Comparison of ENCODE assay signal across 20 cellular contexts in the genomic region with DNA sequence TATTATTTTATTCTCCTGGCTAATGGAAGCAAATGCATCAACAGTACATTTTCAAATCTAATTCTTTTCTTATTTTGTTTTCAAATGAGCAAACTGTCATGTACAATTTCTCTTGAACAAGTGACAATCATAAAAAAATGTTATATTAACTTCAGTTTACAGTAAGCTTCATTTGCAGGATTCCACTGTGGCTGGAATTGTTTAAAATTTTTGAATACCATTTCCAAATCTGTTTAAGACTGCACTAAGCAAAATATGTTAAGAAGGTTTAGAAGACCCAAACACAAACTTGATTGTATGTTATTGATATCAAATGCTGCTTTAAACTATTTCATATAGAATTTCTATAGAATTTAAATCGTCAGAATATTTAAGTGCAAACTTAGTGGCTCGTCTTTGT.
DNase-seq lines count a peak whose midpoint lies in the region; ATAC-seq, FAIRE-seq and TF ChIP-seq lines count a peak whose summit lies in the region.
"Had no signal": no experiment of that assay in that cellular context is flagged by ENCODE, and none has a peak within 500 bp of the region (broad histone marks: within the 10 kb centered on the region; RNA-seq: fewer than 3 reads in every experiment).

No MANE protein-coding gene starts in this region.

- CTCF ChIA-PET in IMR-90 (lab: Yijun Ruan, JAX) = no interaction called here

- H2BK120ac ChIP-seq in IMR-90 (ENCODE audit: low read depth, low read length) = no peak overlapping the region

- H2BK5ac ChIP-seq in IMR-90 (ENCODE audit: low read depth, low read length, poor library complexity, severe bottlenecking) = no peak overlapping the region

- no peak overlapping the region for H2BK20ac ChIP-seq in IMR-90 (ENCODE audit: low read depth, low read length)

- H2AFZ ChIP-seq in IMR-90 (replicated peaks; ENCODE audit: low read length, poor library complexity) = no peak overlapping the region

- H3K4me3 Mint-ChIP-seq in type B pancreatic cell = no peak overlapping the region
- no peak overlapping the region for H3K4me3 Mint-ChIP-seq in endodermal cell
- H3K4me3 Mint-ChIP-seq: CD4-positive, alpha-beta T cell; HFFc6; IgD-negative memory B cell had no signal

- peaks cover 2% of the 10 kb centered on the region; the same call in 1 of the 2 replicates for H3K4me1 ChIP-seq in IMR-90 (ENCODE audit: control insufficient read depth, insufficient read depth, low read length)
- no peaks in the 10 kb centered on the region for H3K4me1 ChIP-seq in adipocyte (ENCODE audit: control insufficient read depth, insufficient read depth, low read length)
- no peaks in the 10 kb centered on the region for H3K4me1 ChIP-seq in endodermal cell (ENCODE audit: control insufficient read depth, insufficient read depth, low read length)
- H3K4me1 ChIP-seq: A549, Caco-2 had no signal

- TF ChIP-seq CTCF in IMR-90 (conservative IDR thresholded peaks at IDR 0.05; ENCODE audit: low read depth, low read length) (no peak), type B pancreatic cell (conservative IDR thresholded peaks at IDR 0.05) (no peak), endodermal cell (conservative IDR thresholded peaks at IDR 0.05) (no peak)

- H3K27me3 ChIP-seq in IMR-90 (ENCODE audit: control insufficient read depth, insufficient read depth, low read length) = no peaks in the 10 kb centered on the region
- H3K27me3 ChIP-seq in adipocyte (replicated peaks; ENCODE audit: control insufficient read depth, insufficient read depth, low read length) = no peaks in the 10 kb centered on the region
- no peaks in the 10 kb centered on the region for H3K27me3 ChIP-seq in endodermal cell (ENCODE audit: control insufficient read depth, insufficient read depth, low read length, poor library complexity, severe bottlenecking)

- H4K20me1 ChIP-seq in IMR-90 (ENCODE audit: insufficient read depth, low read length) = no peaks in the 10 kb centered on the region

- peak; percentile 79 for FAIRE-seq in islet of Langerhans (lab: Jason Lieb, UNC)
- FAIRE-seq: D721Med, GM12892, HTR-8/SVneo had no signal

- WGBS in IMR-90 (ENCODE audit: extremely low coverage in 2 of 2, insufficient read length in 1 of 2), 2 experiments = no CpG with 5 or more reads among the region's 2 CpGs
- WGBS in endodermal cell (ENCODE audit: insufficient coverage in 1 of 2, insufficient read length in 1 of 2), 2 experiments = 100% methylated on average over 2 of the region's 2 CpGs; no CpG with 5 or more reads in 1 of the 2 experiments

- H3K18ac ChIP-seq in IMR-90 (ENCODE audit: low read depth, low read length) = no peak overlapping the region

- H3K9ac ChIP-seq in IMR-90 (ENCODE audit: low read depth, low read length) (no peak overlapping the region), adipocyte (ENCODE audit: low read length) (no peak overlapping the region), endodermal cell (ENCODE audit: extremely low read depth, low read length, poor library complexity, severe bottlenecking) (no peak overlapping the region)

- no peak for TF ChIP-seq RAD21 in IMR-90 (IDR thresholded peaks at IDR 0.05; ENCODE audit: low read length)

- H3K14ac ChIP-seq in IMR-90 (replicated peaks; ENCODE audit: low read depth, low read length) = no peak overlapping the region

- H3K36me3 Mint-ChIP-seq in type B pancreatic cell (no peaks in the 10 kb centered on the region), endodermal cell (ENCODE audit: low read depth) (no peaks in the 10 kb centered on the region)

- no peak overlapping the region for H3K56ac ChIP-seq in IMR-90 (ENCODE audit: extremely low read depth, insufficient read depth, low read length)

- H3K27ac Mint-ChIP-seq in type B pancreatic cell = no peak overlapping the region
- H3K27ac Mint-ChIP-seq in endodermal cell = no peak overlapping the region
- H3K27ac Mint-ChIP-seq: CD4-positive, alpha-beta T cell; HFFc6; IgD-negative memory B cell had no signal

- ATAC-seq in IMR-90 (ENCODE audit: low read depth) = peak; percentile 86
- ATAC-seq: A549, HCT116 had no signal

- H4K5ac ChIP-seq in IMR-90 (ENCODE audit: low read depth, low read length) = no peak overlapping the region

- peaks cover 4% of the 10 kb centered on the region; the same call in 1 of the 2 replicates for H3K9me1 ChIP-seq in IMR-90 (ENCODE audit: insufficient read depth, low read length)

- H4K8ac ChIP-seq in IMR-90 (ENCODE audit: low read depth in 2 of 2, low read length in 2 of 2) = no peak overlapping the region

- POLR2A ChIA-PET in IMR-90 (lab: Charles Lee; ENCODE audit: unreplicated experiment) = interaction anchor here (0.6 kb wide), 1 partner anchor 79 kb away, joined by 5 read pairs; no protein-coding TSS in a partner anchor

- H2AK9ac ChIP-seq in IMR-90 (replicated peaks; ENCODE audit: low read depth, low read length, poor library complexity) = no peak overlapping the region

- no peaks in the 10 kb centered on the region for H3K9me3 ChIP-seq in IMR-90 (ENCODE audit: control insufficient read depth, insufficient read depth, low read length)
- H3K9me3 ChIP-seq in adipocyte (ENCODE audit: control insufficient read depth, low read length) = no peaks in the 10 kb centered on the region
- H3K9me3 ChIP-seq in endodermal cell (ENCODE audit: control insufficient read depth, low read length) = no peaks in the 10 kb centered on the region
- H3K9me3 ChIP-seq: A549, Caco-2 had no signal

- H3K27me3 Mint-ChIP-seq in type B pancreatic cell (no peaks in the 10 kb centered on the region), endodermal cell (ENCODE audit: insufficient read depth) (no peaks in the 10 kb centered on the region)
- H3K27me3 Mint-ChIP-seq: CD4-positive, alpha-beta T cell; IgD-negative memory B cell had no signal

- intact Hi-C loops in IMR-90 (cut with micrococcal nuclease) = loop anchor here (5.0 kb wide), 1 partner anchor 143 kb away; no protein-coding TSS in a partner anchor

- no peaks in the 10 kb centered on the region for H3K9me3 Mint-ChIP-seq in type B pancreatic cell
- H3K9me3 Mint-ChIP-seq in endodermal cell = no peaks in the 10 kb centered on the region
- H3K9me3 Mint-ChIP-seq: CD4-positive, alpha-beta T cell; HFFc6; IgD-negative memory B cell had no signal

- no TSS peak for BruUV-seq in IMR-90 (replicated peaks; lab: Mats Ljungman, UMichigan)

- H3K79me1 ChIP-seq in IMR-90 (ENCODE audit: low read depth in 1 of 2, low read length in 2 of 2) = peaks cover 3 to 6% of the 10 kb centered on the region in 2 experiments; a peak in 1 of 4 replicates

- H3K4me2 ChIP-seq in IMR-90 (ENCODE audit: low read depth, low read length) = no peak overlapping the region
- H3K4me2 ChIP-seq: A549 had no signal

- H3K4me1 Mint-ChIP-seq in type B pancreatic cell (ENCODE audit: unreplicated experiment) (no peaks in the 10 kb centered on the region), endodermal cell (no peaks in the 10 kb centered on the region)

- H3K4me3 ChIP-seq in IMR-90 (ENCODE audit: insufficient read depth, low read depth, low read length) (no peak overlapping the region), adipocyte (ENCODE audit: low read length) (no peak overlapping the region), endodermal cell (ENCODE audit: low read length) (no peak overlapping the region)
- H3K4me3 ChIP-seq: A549 had no signal

- no peak overlapping the region for H2BK15ac ChIP-seq in IMR-90 (ENCODE audit: low read depth, low read length)

- dilution Hi-C loops in IMR-90 (cut with HindIII; ENCODE audit: low sequenced_read_pairs, unreplicated experiment) = no loop called here

- DNase-seq in IMR-90 (peak; percentile 6), adipocyte (ENCODE audit: low read depth) (peak; percentile 44), type B pancreatic cell (ENCODE audit: extremely low spot score, unreplicated experiment) (no peak), NCI-H69 (lab: John Stamatoyannopoulos, UW) (no peak), endodermal cell (no peak)
- DNase-seq: AML-193; Caco-2; CD4-positive, alpha-beta T cell; GDM1; GOT3; H7; HFFc6 had no signal

- H3K27ac ChIP-seq in IMR-90 (ENCODE audit: insufficient read depth, low read length) (peak overlapping the region; percentile 71; the same call in 1 of the 2 replicates), endodermal cell (ENCODE audit: low read depth, low read length) (no peak overlapping the region)
- H3K27ac ChIP-seq: A549, C4-2B had no signal

- no peak overlapping the region for H4K91ac ChIP-seq in IMR-90 (ENCODE audit: insufficient read depth, low read depth, low read length)

- no peak overlapping the region for H3K23ac ChIP-seq in IMR-90 (ENCODE audit: low read depth, low read length)

- TF ChIP-seq POLR2A in IMR-90 (IDR thresholded peaks at IDR 0.05; ENCODE audit: low read depth, low read length) = no peak

- in situ Hi-C loops in IMR-90 (cut with MboI; ENCODE audit: low sequenced_read_pairs) = no loop called here

- H2AK5ac ChIP-seq in IMR-90 (ENCODE audit: low read depth, low read length) = no peak overlapping the region

- no peak overlapping the region for H3K4ac ChIP-seq in IMR-90 (ENCODE audit: low read depth, low read length)

- peaks cover 3% of the 10 kb centered on the region; the same call in 1 of the 2 replicates for H3K36me3 ChIP-seq in IMR-90 (ENCODE audit: control insufficient read depth, insufficient read depth, low read length)
- H3K36me3 ChIP-seq in adipocyte (ENCODE audit: control insufficient read depth, insufficient read depth, low read length, severe bottlenecking) = peaks cover 21% of the 10 kb centered on the region
- H3K36me3 ChIP-seq in endodermal cell (ENCODE audit: control insufficient read depth, insufficient read depth, low read length) = no peaks in the 10 kb centered on the region

TF ChIP-seq in IMR-90, 13 proteins besides CTCF, POLR2A, EP300 and RAD21 (continues in another document):
- TF ChIP-seq BHLHE40 (IDR thresholded peaks at IDR 0.05; ENCODE audit: low read depth, low read length) (no peak), RFX5 (IDR thresholded peaks at IDR 0.05; ENCODE audit: low read depth, low read length) (no peak), RCOR1 (IDR thresholded peaks at IDR 0.05; ENCODE audit: insufficient replicate concordance, low read length) (no peak), MAFK (IDR thresholded peaks at IDR 0.05; ENCODE audit: low read depth, low read length) (no peak), CEBPB (IDR thresholded peaks at IDR 0.05; ENCODE audit: low read depth, low read length) (no peak)
- TF ChIP-seq, protein P1, sequence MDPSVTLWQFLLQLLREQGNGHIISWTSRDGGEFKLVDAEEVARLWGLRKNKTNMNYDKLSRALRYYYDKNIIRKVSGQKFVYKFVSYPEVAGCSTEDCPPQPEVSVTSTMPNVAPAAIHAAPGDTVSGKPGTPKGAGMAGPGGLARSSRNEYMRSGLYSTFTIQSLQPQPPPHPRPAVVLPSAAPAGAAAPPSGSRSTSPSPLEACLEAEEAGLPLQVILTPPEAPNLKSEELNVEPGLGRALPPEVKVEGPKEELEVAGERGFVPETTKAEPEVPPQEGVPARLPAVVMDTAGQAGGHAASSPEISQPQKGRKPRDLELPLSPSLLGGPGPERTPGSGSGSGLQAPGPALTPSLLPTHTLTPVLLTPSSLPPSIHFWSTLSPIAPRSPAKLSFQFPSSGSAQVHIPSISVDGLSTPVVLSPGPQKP (IDR thresholded peaks at IDR 0.05; ENCODE audit: borderline replicate concordance, low read depth, low read length) = no peak

Comparison
In these comparisons a context has a peak if more than half of its experiments do, and no peak if none do; other contexts are left out.
1. DNase-seq: peak in IMR-90 (single experiment) and adipocyte (single experiment); none in type B pancreatic cell (single experiment), NCI-H69 (single experiment) and endodermal cell (single experiment).